ENCODE assay signal across 9 cellular contexts in the genomic region with DNA sequence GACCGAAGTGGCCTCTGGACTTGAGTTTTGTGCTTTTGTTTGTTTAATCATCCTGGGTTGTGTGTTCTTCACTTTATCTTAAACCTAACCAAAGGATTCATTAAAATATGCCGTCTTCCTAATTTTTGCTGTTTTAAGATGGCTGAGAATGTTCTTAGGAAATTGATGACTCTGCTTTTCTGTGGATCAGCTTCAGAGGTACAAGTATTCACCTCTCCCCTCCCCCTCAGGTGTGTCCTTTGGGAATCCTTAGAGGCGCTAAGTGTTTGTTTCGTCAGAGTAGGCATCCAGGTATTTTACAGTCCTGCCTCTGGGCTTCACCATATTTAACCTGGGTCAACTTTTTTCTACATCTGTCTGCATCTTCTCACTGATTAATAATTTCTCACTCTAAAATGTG. TPM values are rescaled to one million over a fixed set of nuclear protein-coding genes. Genes with fewer than 3 reads are reported as not detected.
DNase-seq lines count a peak whose midpoint lies in the region; ATAC-seq and TF ChIP-seq lines count a peak whose summit lies in the region.
"Had no signal": no experiment of that assay in that cellular context is flagged by ENCODE, and none has a peak within 500 bp of the region (broad histone marks: within the 10 kb centered on the region; RNA-seq: fewer than 3 reads in every experiment).

No MANE protein-coding gene starts in this region.

- no peaks in the 10 kb centered on the region for H3K36me3 ChIP-seq in Caco-2 (ENCODE audit: control insufficient read depth, insufficient read depth, low read length)
- H3K36me3 ChIP-seq in neural cell (ENCODE audit: insufficient read depth, low read length) = no peaks in the 10 kb centered on the region

- peak overlapping the region; percentile 94 for H3K4me3 Mint-ChIP-seq in Caco-2 (ENCODE audit: unreplicated experiment)
- peak overlapping the region; percentile 81 for H3K4me3 Mint-ChIP-seq in dendritic cell treated with granulocyte-macrophage colony-stimulating factor and Interleukin-4, amounts not matched to agents 40 ng/mL and 50 ng/mL, for 4 days

- peaks cover 2% of the 10 kb centered on the region for H3K27me3 Mint-ChIP-seq in Caco-2 (ENCODE audit: insufficient read depth, unreplicated experiment)
- H3K27me3 Mint-ChIP-seq in dendritic cell treated with granulocyte-macrophage colony-stimulating factor and Interleukin-4, amounts not matched to agents 40 ng/mL and 50 ng/mL, for 4 days = peaks cover 17% of the 10 kb centered on the region

- ATAC-seq in GM19023 (IDR thresholded peaks at IDR 0.05; ENCODE audit: unreplicated experiment) = no peak

- H3K27ac Mint-ChIP-seq in Caco-2 (ENCODE audit: unreplicated experiment) = peak overlapping the region; percentile 81
- H3K27ac Mint-ChIP-seq in dendritic cell treated with granulocyte-macrophage colony-stimulating factor and Interleukin-4, amounts not matched to agents 40 ng/mL and 50 ng/mL, for 4 days = peak overlapping the region; percentile 79

- peaks cover 10% of the 10 kb centered on the region for H3K36me3 Mint-ChIP-seq in Caco-2 (ENCODE audit: insufficient read depth, unreplicated experiment)
- H3K36me3 Mint-ChIP-seq in dendritic cell treated with granulocyte-macrophage colony-stimulating factor and Interleukin-4, amounts not matched to agents 40 ng/mL and 50 ng/mL, for 4 days (ENCODE audit: low read depth) = peaks cover 10% of the 10 kb centered on the region

- peak overlapping the region; percentile 75 for H3K27ac ChIP-seq in neural cell (ENCODE audit: low read length)

- no peaks in the 10 kb centered on the region for H3K27me3 ChIP-seq in Caco-2 (replicated peaks; ENCODE audit: control insufficient read depth, insufficient read depth, low read length)
- no peaks in the 10 kb centered on the region for H3K27me3 ChIP-seq in neural cell (ENCODE audit: insufficient read depth, low read depth, low read length)

- TF ChIP-seq RAD21 in neural cell (conservative IDR thresholded peaks at IDR 0.05) = no peak

- H3K9me3 ChIP-seq in Caco-2 = no peaks in the 10 kb centered on the region
- no peaks in the 10 kb centered on the region for H3K9me3 ChIP-seq in neural cell (ENCODE audit: low read length)
- H3K9me3 ChIP-seq: mucosa of descending colon had no signal

- H3K9me2 ChIP-seq in neural cell (ENCODE audit: insufficient read depth, low read length) = no peaks in the 10 kb centered on the region

- H2AFZ ChIP-seq in neural cell (ENCODE audit: low read depth, low read length) = no peak overlapping the region

- intact Hi-C loops in Caco-2 (cut with micrococcal nuclease; ENCODE audit: unreplicated experiment) = no loop called here
- intact Hi-C loops in dendritic cell treated with granulocyte-macrophage colony-stimulating factor and Interleukin-4, amounts not matched to agents 40 ng/mL and 50 ng/mL, for 4 days (cut with micrococcal nuclease) = loop anchor here (5.0 kb wide), 1 partner anchor 416 kb away; a partner anchor contains a TSS

- H3K9me3 Mint-ChIP-seq in Caco-2 (ENCODE audit: unreplicated experiment) = no peaks in the 10 kb centered on the region
- peaks cover 7% of the 10 kb centered on the region for H3K9me3 Mint-ChIP-seq in dendritic cell treated with granulocyte-macrophage colony-stimulating factor and Interleukin-4, amounts not matched to agents 40 ng/mL and 50 ng/mL, for 4 days

- peaks cover 25% of the 10 kb centered on the region for H3K4me1 Mint-ChIP-seq in Caco-2 (ENCODE audit: low read depth, unreplicated experiment)
- H3K4me1 Mint-ChIP-seq in dendritic cell treated with granulocyte-macrophage colony-stimulating factor and Interleukin-4, amounts not matched to agents 40 ng/mL and 50 ng/mL, for 4 days (ENCODE audit: low read depth) = peaks cover 30% of the 10 kb centered on the region

- no peaks in the 10 kb centered on the region for H4K20me1 ChIP-seq in neural cell (ENCODE audit: insufficient read depth)

- H3K4me2 ChIP-seq in neural cell (ENCODE audit: low read length) = peak overlapping the region; percentile 66

- peaks cover 22% of the 10 kb centered on the region for H3K4me1 ChIP-seq in Caco-2

- TF ChIP-seq POLR2A in NB4 (IDR thresholded peaks at IDR 0.05; ENCODE audit: extremely low read depth, insufficient read length) = no peak

- DNase-seq in Caco-2 = peak in 1 of 2 experiments; percentile 47
- DNase-seq in NB4 (ENCODE audit: low read depth) = no peak
- DNase-seq in amygdala (lab: John Stamatoyannopoulos, UW) = no peak
- no peak for DNase-seq in EL
- DNase-seq in NCI-H2171 (lab: John Stamatoyannopoulos, UW) = no peak

- no peak for TF ChIP-seq EP300 in neural cell (conservative IDR thresholded peaks at IDR 0.05; ENCODE audit: poor library complexity, severe bottlenecking)

- POLR2A ChIA-PET in Caco-2 (lab: Charles Lee) = interaction anchor here (0.6 to 2.4 kb wide), 2 partner anchors 67 to 112 kb away, joined by 3 to 19 read pairs; a partner anchor contains a TSS

- H3K4me3 ChIP-seq in Caco-2 (ENCODE audit: low read depth, low read length) (peak overlapping the region; percentile 63), NB4 (ENCODE audit: low read depth, low read length) (peak overlapping the region; percentile 71), neural cell (ENCODE audit: low read length) (peak overlapping the region; percentile 82)

- TF ChIP-seq CTCF in Caco-2 (IDR thresholded peaks at IDR 0.05; ENCODE audit: insufficient read depth in 1 of 2, low read depth in 1 of 2, low read length in 1 of 2, severe bottlenecking in 1 of 2, unreplicated experiment in 1 of 2) (no peak), NB4 (IDR thresholded peaks at IDR 0.05; ENCODE audit: low read depth, low read length) (no peak), neural cell (IDR thresholded peaks at IDR 0.05; ENCODE audit: poor library complexity, severe bottlenecking) (no peak)

- BruUV-seq in Caco-2 (replicated peaks; lab: Mats Ljungman, UMichigan) = no TSS peak

- CTCF ChIA-PET in Caco-2 (lab: Charles Lee) = interaction anchor here (1.0 to 1.5 kb wide), 2 partner anchors 27 to 82 kb away, joined by 5 to 12 read pairs; a partner anchor contains a TSS

- H3F3A ChIP-seq in neural cell (ENCODE audit: insufficient read depth, low read length, poor library complexity, severe bottlenecking) = no peaks in the 10 kb centered on the region

- peaks cover 38% of the 10 kb centered on the region for H3K79me2 ChIP-seq in neural cell (replicated peaks; ENCODE audit: insufficient read depth, low read length)

- H3K9ac ChIP-seq in neural cell (ENCODE audit: low read length) = peak overlapping the region; percentile 77

TF ChIP-seq in neural cell, 6 proteins besides CTCF, POLR2A, EP300 and RAD21:
- TF ChIP-seq POLR2AphosphoS5 (IDR thresholded peaks at IDR 0.05) = no peak
- no peak for TF ChIP-seq EZH2 (IDR thresholded peaks at IDR 0.05; ENCODE audit: borderline replicate concordance, insufficient read depth, low read length, poor library complexity, severe bottlenecking)
- TF ChIP-seq, protein P1, sequence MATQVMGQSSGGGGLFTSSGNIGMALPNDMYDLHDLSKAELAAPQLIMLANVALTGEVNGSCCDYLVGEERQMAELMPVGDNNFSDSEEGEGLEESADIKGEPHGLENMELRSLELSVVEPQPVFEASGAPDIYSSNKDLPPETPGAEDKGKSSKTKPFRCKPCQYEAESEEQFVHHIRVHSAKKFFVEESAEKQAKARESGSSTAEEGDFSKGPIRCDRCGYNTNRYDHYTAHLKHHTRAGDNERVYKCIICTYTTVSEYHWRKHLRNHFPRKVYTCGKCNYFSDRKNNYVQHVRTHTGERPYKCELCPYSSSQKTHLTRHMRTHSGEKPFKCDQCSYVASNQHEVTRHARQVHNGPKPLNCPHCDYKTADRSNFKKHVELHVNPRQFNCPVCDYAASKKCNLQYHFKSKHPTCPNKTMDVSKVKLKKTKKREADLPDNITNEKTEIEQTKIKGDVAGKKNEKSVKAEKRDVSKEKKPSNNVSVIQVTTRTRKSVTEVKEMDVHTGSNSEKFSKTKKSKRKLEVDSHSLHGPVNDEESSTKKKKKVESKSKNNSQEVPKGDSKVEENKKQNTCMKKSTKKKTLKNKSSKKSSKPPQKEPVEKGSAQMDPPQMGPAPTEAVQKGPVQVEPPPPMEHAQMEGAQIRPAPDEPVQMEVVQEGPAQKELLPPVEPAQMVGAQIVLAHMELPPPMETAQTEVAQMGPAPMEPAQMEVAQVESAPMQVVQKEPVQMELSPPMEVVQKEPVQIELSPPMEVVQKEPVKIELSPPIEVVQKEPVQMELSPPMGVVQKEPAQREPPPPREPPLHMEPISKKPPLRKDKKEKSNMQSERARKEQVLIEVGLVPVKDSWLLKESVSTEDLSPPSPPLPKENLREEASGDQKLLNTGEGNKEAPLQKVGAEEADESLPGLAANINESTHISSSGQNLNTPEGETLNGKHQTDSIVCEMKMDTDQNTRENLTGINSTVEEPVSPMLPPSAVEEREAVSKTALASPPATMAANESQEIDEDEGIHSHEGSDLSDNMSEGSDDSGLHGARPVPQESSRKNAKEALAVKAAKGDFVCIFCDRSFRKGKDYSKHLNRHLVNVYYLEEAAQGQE (IDR thresholded peaks at IDR 0.05; ENCODE audit: borderline replicate concordance) = no peak
- TF ChIP-seq SMC3 (conservative IDR thresholded peaks at IDR 0.05; ENCODE audit: poor library complexity) = no peak

RNA-seq across cellular contexts. Expression of a gene that starts 1.1 kb away (rescaled TPM):
- total RNA-seq in Caco-2 (2022) = 10.1 and 11.3 TPM in 2 replicates
- polyA plus RNA-seq in neural cell = 21.1 and 28.0 TPM in 2 replicates
- 49.7 and 59.6 TPM in 2 replicates for polyA minus RNA-seq in neural cell
